ENCODE assay signal across 8 cellular contexts in the genomic region with DNA sequence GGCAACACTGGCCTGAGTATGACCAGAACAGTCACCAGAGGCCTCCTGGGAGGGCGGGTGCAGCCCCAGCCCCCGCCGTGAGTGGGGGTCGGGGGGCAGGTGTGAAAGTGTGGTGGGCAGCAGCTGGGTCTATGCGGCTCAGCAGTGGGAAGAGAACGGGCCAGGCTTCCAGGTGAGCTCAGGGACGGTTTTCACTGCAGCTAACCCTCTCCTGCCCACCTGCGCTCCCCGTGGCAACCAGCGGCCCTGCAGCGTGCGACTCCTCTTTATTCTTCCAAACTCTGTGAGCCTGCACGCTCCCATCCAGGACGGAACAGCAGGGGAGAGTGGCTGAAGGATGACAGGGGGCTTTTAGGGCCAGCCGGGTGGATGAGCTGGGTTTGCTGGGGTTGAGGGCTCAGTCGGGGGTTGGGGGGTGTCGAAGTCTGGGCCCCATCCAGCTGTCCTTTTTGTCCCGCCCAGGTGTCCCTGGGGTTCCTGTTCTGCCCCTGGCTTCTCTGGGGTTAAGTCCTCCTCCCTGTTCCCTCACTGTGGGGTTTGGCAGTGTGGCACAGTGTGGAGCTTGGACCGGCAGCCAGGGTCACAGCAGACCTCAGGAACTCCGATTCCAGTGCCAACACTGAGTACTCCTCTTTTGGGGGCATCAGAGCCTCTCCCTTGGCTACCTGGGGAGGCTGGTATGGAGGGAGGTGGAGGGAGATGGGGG. TPM values are rescaled to one million over a fixed set of nuclear protein-coding genes. Genes with fewer than 3 reads are reported as not detected.
DNase-seq lines count a peak whose midpoint lies in the region; ATAC-seq, FAIRE-seq and TF ChIP-seq lines count a peak whose summit lies in the region.

No MANE protein-coding gene starts in this region.

- no peak overlapping the region for H3K4me3 Mint-ChIP-seq in stimulated activated memory B cell treated with anti-CD40 and anti-IgM and Interleukin-4, amounts not matched to agents 10 μg/mL and 1 μg/mL and 100 μg/mL, for 72 hours

- H3K27ac Mint-ChIP-seq in stimulated activated memory B cell treated with anti-CD40 and anti-IgM and Interleukin-4, amounts not matched to agents 10 μg/mL and 1 μg/mL and 100 μg/mL, for 72 hours: no peak overlapping the region

- no peak for DNase-seq in GM12864 (ENCODE audit: low read depth)
- peak; percentile 69 for DNase-seq in NCI-H2171 (lab: John Stamatoyannopoulos, UW)
- DNase-seq in cerebellar cortex (ENCODE audit: low spot score): peak; percentile 61
- DNase-seq in pancreas: peak in 5 of 6 donors; percentile 20 to 83 (median 56)
- no peak for DNase-seq in globus pallidus (ENCODE audit: low spot score)
- no peak for DNase-seq in hepatic stellate cell (ENCODE audit: low spot score)
- no peak for DNase-seq in hypothalamus (lab: John Stamatoyannopoulos, UW)

- no peaks in the 10 kb centered on the region for H3K36me3 ChIP-seq in pancreas

- no peaks in the 10 kb centered on the region for H3K4me1 ChIP-seq in pancreas

- H3K27me3 ChIP-seq in pancreas: peaks cover 0 to 3% (median 0%) of the 10 kb centered on the region in 4 donors

- H3K9me3 ChIP-seq in pancreas: no peaks in the 10 kb centered on the region

- H3K27ac ChIP-seq in pancreas: no peak overlapping the region

- 6 to 9% methylated on average over 20 of the region's 20 CpGs for WGBS in pancreas, 2 donors

- H3K36me3 Mint-ChIP-seq in stimulated activated memory B cell treated with anti-CD40 and anti-IgM and Interleukin-4, amounts not matched to agents 10 μg/mL and 1 μg/mL and 100 μg/mL, for 72 hours: no peaks in the 10 kb centered on the region

- peak; percentile 64 to 85 (median 72) for ATAC-seq in pancreas
- ATAC-seq in stimulated activated memory B cell treated with anti-CD40 and anti-IgM and Interleukin-4, amounts not matched to agents 10 μg/mL and 1 μg/mL and 100 μg/mL, for 72 hours: no peak

- no peaks in the 10 kb centered on the region for H3K9me3 Mint-ChIP-seq in stimulated activated memory B cell treated with anti-CD40 and anti-IgM and Interleukin-4, amounts not matched to agents 10 μg/mL and 1 μg/mL and 100 μg/mL, for 72 hours

- H3K27me3 Mint-ChIP-seq in stimulated activated memory B cell treated with anti-CD40 and anti-IgM and Interleukin-4, amounts not matched to agents 10 μg/mL and 1 μg/mL and 100 μg/mL, for 72 hours: peaks cover 65% of the 10 kb centered on the region

- H3K4me1 Mint-ChIP-seq in stimulated activated memory B cell treated with anti-CD40 and anti-IgM and Interleukin-4, amounts not matched to agents 10 μg/mL and 1 μg/mL and 100 μg/mL, for 72 hours: peaks cover 25% of the 10 kb centered on the region

- H3K4me3 ChIP-seq in GM12864 (ENCODE audit: low read depth, low read length) (no peak overlapping the region), pancreas (no peak overlapping the region)

- TF ChIP-seq CTCF in GM12864 (IDR thresholded peaks at IDR 0.05; ENCODE audit: low read depth, low read length, missing control alignments) (peak; percentile 72), pancreas (IDR thresholded peaks at IDR 0.05) (peak in 3 of 4 donors; percentile 14 to 38 (median 18))

- intact Hi-C loops in pancreas (cut with DNase I): no loop called here

- FAIRE-seq in pancreas (lab: Jason Lieb, UNC): no peak

RNA-seq across cellular contexts. Expression of gene BIRC7, which starts 0.9 kb away (rescaled TPM):
- not detected for total RNA-seq in pancreas
- polyA plus RNA-seq in pancreas: under 1 TPM in 1 of 2 donors, not detected in 1; 0.09 TPM

RNA-seq across cellular contexts. Expression of gene YTHDF1, which starts 18.9 kb away (rescaled TPM):
- 10 to 100 TPM; 11.1 to 22.1 (median 15.2) TPM for total RNA-seq in pancreas
- polyA plus RNA-seq in pancreas: 10 to 100 TPM; 15.4 to 24.0 TPM

RNA-seq across cellular contexts. Expression of gene NKAIN4, which starts 19.4 kb away (rescaled TPM):
- not detected for total RNA-seq in pancreas
- under 1 TPM in 1 of 2 donors, not detected in 1; 0.14 TPM for polyA plus RNA-seq in pancreas

RNA-seq across cellular contexts. Expression of gene ARFGAP1, which starts 37.8 kb away (rescaled TPM):
- 10 to 100 TPM; 34.0 to 56.7 (median 47.0) TPM for total RNA-seq in pancreas
- polyA plus RNA-seq in pancreas: 100 to 1,000 TPM; 176 to 251 TPM

RNA-seq across cellular contexts. Expression of gene COL20A1, which starts 58.1 kb away (rescaled TPM):
- total RNA-seq in pancreas: not detected
- polyA plus RNA-seq in pancreas: under 1 TPM in 1 of 2 donors, not detected in 1; 0.05 TPM

Comparison
In these comparisons a context has a peak if more than half of its experiments do, and no peak if none do; other contexts are left out.
1. DNase-seq: peak in NCI-H2171 (single experiment), cerebellar cortex (single experiment) and pancreas (5 of 6); none in GM12864 (single experiment), globus pallidus (single experiment), hepatic stellate cell (single experiment) and hypothalamus (0 of 51).